ENCODE assay signal across 8 cellular contexts in genomic region chr1:234925440-234926251, GRCh38.
DNase-seq lines count a peak whose midpoint lies in the region; ATAC-seq and TF ChIP-seq lines count a peak whose summit lies in the region.

No MANE protein-coding gene starts in this region.

- TF ChIP-seq CTCF in astrocyte of the spinal cord (IDR thresholded peaks at IDR 0.05; ENCODE audit: low read depth, low read length): no peak

- peaks cover 0 to 2% (median 0%) of the 10 kb centered on the region in 5 donors for H3K9me3 Mint-ChIP-seq in CD8-positive, alpha-beta memory T cell

- H3K27me3 ChIP-seq in CD8-positive, alpha-beta memory T cell (ENCODE audit: insufficient read depth, low read length, poor library complexity, severe bottlenecking): no peaks in the 10 kb centered on the region

- peak overlapping the region; percentile 70 to 94 (median 92) for H3K27ac Mint-ChIP-seq in CD8-positive, alpha-beta memory T cell

- no peak overlapping the region for H3K4me3 ChIP-seq in CD8-positive, alpha-beta memory T cell (ENCODE audit: low read length)
- no peak overlapping the region for H3K4me3 ChIP-seq in astrocyte of the spinal cord (ENCODE audit: low read depth, low read length)
- no peak overlapping the region for H3K4me3 ChIP-seq in skin epidermis

- no peaks in the 10 kb centered on the region for H3K9me3 ChIP-seq in CD8-positive, alpha-beta memory T cell (ENCODE audit: low read length)

- peaks cover 35 to 47% (median 38%) of the 10 kb centered on the region in 3 donors for H3K4me1 Mint-ChIP-seq in CD8-positive, alpha-beta memory T cell

- DNase-seq in CD8-positive, alpha-beta memory T cell: peak in 2 of 5 donors; percentile 17 to 45
- peak; percentile 85 for DNase-seq in LoVo (ENCODE audit: low spot score)
- DNase-seq in astrocyte of the spinal cord (ENCODE audit: low read depth, low spot score): peak; percentile 99
- DNase-seq in iPS-NIHi7 (ENCODE audit: extremely low spot score): peak; percentile 45
- no peak for DNase-seq in NCI-H128 (lab: John Stamatoyannopoulos, UW; ENCODE audit: unreplicated experiment)
- DNase-seq in NCI-H1436 (lab: John Stamatoyannopoulos, UW): no peak

- H3K36me3 ChIP-seq in CD8-positive, alpha-beta memory T cell (ENCODE audit: insufficient read depth, low read length): no peaks in the 10 kb centered on the region

- no peak overlapping the region for H3K27ac ChIP-seq in CD8-positive, alpha-beta memory T cell (ENCODE audit: low read depth, low read length)
- peak overlapping the region in 20 of 21 experiments; percentile 16 to 89 (median 72) for H3K27ac ChIP-seq in skin epidermis

- no peaks in the 10 kb centered on the region for H3K36me3 Mint-ChIP-seq in CD8-positive, alpha-beta memory T cell

- no peaks in the 10 kb centered on the region for H3K27me3 Mint-ChIP-seq in CD8-positive, alpha-beta memory T cell

- CTCF ChIA-PET in CD8-positive, alpha-beta memory T cell (lab: Charles Lee): interaction anchor here (0.8 to 1.6 kb wide), 4 partner anchors 12 to 328 kb away, joined by 3 to 4 read pairs (median 3); no protein-coding TSS in a partner anchor

- in situ Hi-C loops in astrocyte of the spinal cord (cut with HindIII; ENCODE audit: low sequenced_read_pairs): no loop called here

- POLR2A ChIA-PET in CD8-positive, alpha-beta memory T cell (lab: Charles Lee): interaction anchor here (0.7 to 1.3 kb wide), 5 partner anchors 86 to 323 kb away, joined by 3 to 4 read pairs (median 3); no protein-coding TSS in a partner anchor

- H3K4me3 Mint-ChIP-seq in CD8-positive, alpha-beta memory T cell: peak overlapping the region; percentile 32 to 88 (median 83)

- no peak for ATAC-seq in HG03280 (IDR thresholded peaks at IDR 0.05; ENCODE audit: unreplicated experiment)

- H3K4me1 ChIP-seq in CD8-positive, alpha-beta memory T cell (ENCODE audit: insufficient read depth, low read length): peaks cover 41% of the 10 kb centered on the region

Comparison
In these comparisons a context has a peak if more than half of its experiments do, and no peak if none do; other contexts are left out.
1. DNase-seq: peak in LoVo (single experiment), astrocyte of the spinal cord (single experiment) and iPS-NIHi7 (single experiment); none in NCI-H128 (single experiment) and NCI-H1436 (single experiment).